Comparison of ENCODE assay signal across 1 cellular context in genomic region chr4:37826282-37827029, GRCh38.
TF ChIP-seq lines count a peak whose summit lies in the region.

PGM2 (plus strand) TSS chr4:37826686; CDS start chr4:37826733, 47 bp downstream.

TF ChIP-seq in K562, 482 proteins besides CTCF, POLR2A, EP300 and RAD21 (continued from another document):
- TF ChIP-seq ZNF511 (CRISPR knock-in tag; IDR thresholded peaks at IDR 0.05) (peak; percentile 86), ZFP30 (CRISPR knock-in tag; IDR thresholded peaks at IDR 0.05; ENCODE audit: borderline replicate concordance) (no peak), SAP30 (IDR thresholded peaks at IDR 0.05; ENCODE audit: borderline replicate concordance, insufficient read depth, low read depth, low read length, poor library complexity, severe bottlenecking) (peak; percentile 52), GATAD2A (IDR thresholded peaks at IDR 0.05) (no peak; the same call in 1 of the 2 replicates), SNRNP70 (optimal IDR thresholded peaks at IDR 0.05; ENCODE audit: low read depth, low read length) (no peak), SIRT6 (IDR thresholded peaks at IDR 0.05; ENCODE audit: low read depth, low read length) (no peak), KAT2B (IDR thresholded peaks at IDR 0.05; ENCODE audit: low read depth, low read length) (no peak), ZMIZ1 (IDR thresholded peaks at IDR 0.05; ENCODE audit: low read depth in 2 of 2, low read length in 2 of 2) (peak in 1 of 2 experiments; percentile 12; a peak in 1 of 4 replicates), LCOR (CRISPR knock-in tag; IDR thresholded peaks at IDR 0.05) (no peak), ETV1 (tag; conservative IDR thresholded peaks at IDR 0.05; ENCODE audit: low read depth) (peak; percentile 61), TGIF2 (CRISPR knock-in tag; IDR thresholded peaks at IDR 0.05) (no peak), TCF15 (CRISPR knock-in tag; IDR thresholded peaks at IDR 0.05) (no peak), NR4A1 (CRISPR knock-in tag; IDR thresholded peaks at IDR 0.05) (no peak), NR4A1 (tag; IDR thresholded peaks at IDR 0.05) (no peak), E2F5 (CRISPR knock-in tag; IDR thresholded peaks at IDR 0.05) (peak; percentile 73; the same call in 1 of the 2 replicates), MIER1 (IDR thresholded peaks at IDR 0.05; ENCODE audit: low read depth) (no peak)
